ENCODE assay signal across 10 cellular contexts in the genomic region with DNA sequence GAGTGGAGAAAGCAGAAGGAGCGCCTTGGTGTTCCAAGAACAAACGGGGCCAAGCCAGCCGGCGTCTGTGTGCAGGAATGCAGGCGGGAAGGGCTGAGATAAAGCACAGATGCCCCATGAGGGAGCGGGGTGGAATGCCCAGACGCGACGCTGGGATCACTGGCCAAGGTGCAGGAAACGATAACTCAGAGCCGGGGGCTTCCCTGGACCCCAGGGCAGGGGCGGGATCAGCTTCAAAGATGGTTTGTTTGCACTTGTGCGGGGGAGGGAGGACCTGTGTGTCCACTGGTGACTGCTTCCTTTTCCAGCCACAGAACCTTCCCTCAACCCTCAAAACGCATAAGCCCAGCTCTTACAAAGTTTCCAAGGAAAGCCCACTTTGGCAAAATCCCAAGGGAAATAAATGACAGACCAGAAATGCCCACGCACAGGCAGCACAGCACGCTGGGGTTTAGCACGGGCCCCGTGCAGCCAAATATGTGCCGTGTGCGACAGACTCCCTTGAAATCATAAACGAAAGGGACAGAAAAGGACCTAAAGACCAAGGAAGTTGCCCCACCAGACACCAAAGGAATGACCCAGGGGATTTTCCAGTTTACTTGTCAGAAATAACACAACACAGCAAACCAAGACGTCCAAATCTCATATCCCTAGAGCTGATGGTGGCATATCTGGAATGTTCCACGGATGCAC.
DNase-seq lines count a peak whose midpoint lies in the region; ATAC-seq and TF ChIP-seq lines count a peak whose summit lies in the region.
"Had no signal": no experiment of that assay in that cellular context is flagged by ENCODE, and none has a peak within 500 bp of the region (broad histone marks: within the 10 kb centered on the region; RNA-seq: fewer than 3 reads in every experiment).

No MANE protein-coding gene starts in this region.

- H3K27me3 Mint-ChIP-seq in stimulated activated naive CD8-positive, alpha-beta T cell treated with anti-CD3 and anti-CD28 coated beads, Interleukin-15, amount 100 ng/mL, for 72 hours: no peaks in the 10 kb centered on the region
- peaks cover 16% of the 10 kb centered on the region for H3K27me3 Mint-ChIP-seq in neural progenitor cell (ENCODE audit: insufficient read depth, low read depth)
- no peaks in the 10 kb centered on the region for H3K27me3 Mint-ChIP-seq in CD8-positive, alpha-beta T cell (ENCODE audit: low read depth)

- H3F3A ChIP-seq in neural progenitor cell (ENCODE audit: low read depth): no peaks in the 10 kb centered on the region

- no peaks in the 10 kb centered on the region for H3K9me3 Mint-ChIP-seq in stimulated activated naive CD8-positive, alpha-beta T cell treated with anti-CD3 and anti-CD28 coated beads, Interleukin-15, amount 100 ng/mL, for 72 hours
- no peaks in the 10 kb centered on the region for H3K9me3 Mint-ChIP-seq in neural progenitor cell
- H3K9me3 Mint-ChIP-seq in CD8-positive, alpha-beta T cell: no peaks in the 10 kb centered on the region

- no peaks in the 10 kb centered on the region for H3K79me2 ChIP-seq in neural progenitor cell (ENCODE audit: low read depth)

- no peak for ATAC-seq in stimulated activated naive CD8-positive, alpha-beta T cell treated with anti-CD3 and anti-CD28 coated beads, Interleukin-15, amount 100 ng/mL, for 72 hours
- no peak for ATAC-seq in stimulated activated naive CD8-positive, alpha-beta T cell treated with anti-CD3 and anti-CD28 coated beads, Interleukin-15, Interleukin-2, amounts not matched to agents 100 U/mL and 50 U/mL, for 24 hours
- no peak for ATAC-seq in CD8-positive, alpha-beta T cell

- no peaks in the 10 kb centered on the region for H3K36me3 ChIP-seq in neural progenitor cell
- H3K36me3 ChIP-seq in CD8-positive, alpha-beta T cell (ENCODE audit: insufficient read depth, low read length): peaks cover 31% of the 10 kb centered on the region

- peaks cover 10% of the 10 kb centered on the region for H3K4me1 ChIP-seq in neural progenitor cell
- peaks cover 37% of the 10 kb centered on the region for H3K4me1 ChIP-seq in CD8-positive, alpha-beta T cell (ENCODE audit: insufficient read depth, low read length)

- POLR2A ChIA-PET in CD8-positive, alpha-beta T cell (lab: Charles Lee): no interaction called here

- H3K9me3 ChIP-seq in neural progenitor cell (ENCODE audit: low read depth): no peaks in the 10 kb centered on the region
- no peaks in the 10 kb centered on the region for H3K9me3 ChIP-seq in CD8-positive, alpha-beta T cell (ENCODE audit: low read length)

- H3K4me3 ChIP-seq in fibroblast of villous mesenchyme (ENCODE audit: low read depth, low read length): no peak overlapping the region
- H3K4me3 ChIP-seq in neural progenitor cell: no peak overlapping the region
- no peak overlapping the region for H3K4me3 ChIP-seq in CD8-positive, alpha-beta T cell (ENCODE audit: low read depth, low read length)

- TF ChIP-seq CTCF in fibroblast of villous mesenchyme (IDR thresholded peaks at IDR 0.05; ENCODE audit: insufficient read depth, low read depth, low read length) (no peak), neural progenitor cell (IDR thresholded peaks at IDR 0.05) (no peak)
- no peak for TF ChIP-seq CTCF in CD8-positive, alpha-beta T cell (IDR thresholded peaks at IDR 0.05)

- peaks cover 4% of the 10 kb centered on the region for H3K27me3 ChIP-seq in neural progenitor cell
- no peaks in the 10 kb centered on the region for H3K27me3 ChIP-seq in CD8-positive, alpha-beta T cell (ENCODE audit: insufficient read depth, low read length)

- H3K4me1 Mint-ChIP-seq in stimulated activated naive CD8-positive, alpha-beta T cell treated with anti-CD3 and anti-CD28 coated beads, Interleukin-15, amount 100 ng/mL, for 72 hours: peaks cover 88% of the 10 kb centered on the region
- peaks cover 45% of the 10 kb centered on the region for H3K4me1 Mint-ChIP-seq in neural progenitor cell
- H3K4me1 Mint-ChIP-seq in CD8-positive, alpha-beta T cell (ENCODE audit: low read depth): peaks cover 64% of the 10 kb centered on the region

- H3K27ac Mint-ChIP-seq in stimulated activated naive CD8-positive, alpha-beta T cell treated with anti-CD3 and anti-CD28 coated beads, Interleukin-15, amount 100 ng/mL, for 72 hours: peak overlapping the region; percentile 10 to 39
- H3K27ac Mint-ChIP-seq in neural progenitor cell: no peak overlapping the region
- no peak overlapping the region for H3K27ac Mint-ChIP-seq in CD8-positive, alpha-beta T cell

- no peak overlapping the region for H2AFZ ChIP-seq in neural progenitor cell (replicated peaks)

- no peak overlapping the region for H3K27ac ChIP-seq in neural progenitor cell
- no peak overlapping the region for H3K27ac ChIP-seq in CD8-positive, alpha-beta T cell (ENCODE audit: low read depth, low read length)

- no peak overlapping the region for H3K4me3 Mint-ChIP-seq in stimulated activated naive CD8-positive, alpha-beta T cell treated with anti-CD3 and anti-CD28 coated beads, Interleukin-15, amount 100 ng/mL, for 72 hours
- no peak overlapping the region for H3K4me3 Mint-ChIP-seq in neural progenitor cell
- no peak overlapping the region for H3K4me3 Mint-ChIP-seq in CD8-positive, alpha-beta T cell

- no peak for DNase-seq in stimulated activated naive CD8-positive, alpha-beta T cell treated with anti-CD3 and anti-CD28 coated beads, Interleukin-15, amount 100 ng/mL, for 72 hours
- DNase-seq in stimulated activated naive CD8-positive, alpha-beta T cell treated with anti-CD3 and anti-CD28 coated beads, Interleukin-15, Interleukin-2, amounts not matched to agents 100 U/mL and 50 U/mL, for 24 hours: no peak
- peak; percentile 63 for DNase-seq in fibroblast of villous mesenchyme (ENCODE audit: low read depth)
- peak; percentile 61 for DNase-seq in neural progenitor cell (ENCODE audit: low spot score)
- no peak for DNase-seq in CD8-positive, alpha-beta T cell
- DNase-seq in NCI-H526 (lab: John Stamatoyannopoulos, UW): no peak
- DNase-seq in Ammon's horn (ENCODE audit: low spot score): no peak
- DNase-seq in NCI-H1694 treated with DMSO at 0.1 percent for 48 hours (lab: John Stamatoyannopoulos, UW): no peak
- DNase-seq: KG1, NCI-H510A treated with DMSO at 0.1 percent for 48 hours had no signal

- CTCF ChIA-PET in CD8-positive, alpha-beta T cell (lab: Charles Lee): interaction anchor here (2.1 kb wide), 1 partner anchor 10 kb away, joined by 5 read pairs; no protein-coding TSS in a partner anchor

- intact Hi-C loops in CD8-positive, alpha-beta T cell (cut with DNase I, micrococcal nuclease): loop anchor here in 1 of 2 experiments (10.0 kb wide), 1 partner anchor 46 kb away; no protein-coding TSS in a partner anchor

- no peak overlapping the region for H3K4me2 ChIP-seq in neural progenitor cell

- no peaks in the 10 kb centered on the region for H4K20me1 ChIP-seq in neural progenitor cell (ENCODE audit: low read depth)

- H3K36me3 Mint-ChIP-seq in neural progenitor cell: no peaks in the 10 kb centered on the region
- H3K36me3 Mint-ChIP-seq in CD8-positive, alpha-beta T cell: peaks cover 80% of the 10 kb centered on the region

- H3K9ac ChIP-seq in neural progenitor cell: no peak overlapping the region

Comparison
In these comparisons a context has a peak if more than half of its experiments do, and no peak if none do; other contexts are left out.
1. DNase-seq: peak in fibroblast of villous mesenchyme (single experiment) and neural progenitor cell (single experiment); none in stimulated activated naive CD8-positive, alpha-beta T cell treated with anti-CD3 and anti-CD28 coated beads, Interleukin-15, amount 100 ng/mL, for 72 hours (0 of 2), stimulated activated naive CD8-positive, alpha-beta T cell treated with anti-CD3 and anti-CD28 coated beads, Interleukin-15, Interleukin-2, amounts not matched to agents 100 U/mL and 50 U/mL, for 24 hours (single experiment), CD8-positive, alpha-beta T cell (0 of 7), NCI-H526 (0 of 2), Ammon's horn (single experiment) and NCI-H1694 treated with DMSO at 0.1 percent for 48 hours (single experiment).
2. H3K27ac Mint-ChIP-seq: peak in stimulated activated naive CD8-positive, alpha-beta T cell treated with anti-CD3 and anti-CD28 coated beads, Interleukin-15, amount 100 ng/mL, for 72 hours (2 of 2); none in neural progenitor cell (single experiment) and CD8-positive, alpha-beta T cell (single experiment).